Comparison of ENCODE assay signal across 1 cellular context in the genomic region with DNA sequence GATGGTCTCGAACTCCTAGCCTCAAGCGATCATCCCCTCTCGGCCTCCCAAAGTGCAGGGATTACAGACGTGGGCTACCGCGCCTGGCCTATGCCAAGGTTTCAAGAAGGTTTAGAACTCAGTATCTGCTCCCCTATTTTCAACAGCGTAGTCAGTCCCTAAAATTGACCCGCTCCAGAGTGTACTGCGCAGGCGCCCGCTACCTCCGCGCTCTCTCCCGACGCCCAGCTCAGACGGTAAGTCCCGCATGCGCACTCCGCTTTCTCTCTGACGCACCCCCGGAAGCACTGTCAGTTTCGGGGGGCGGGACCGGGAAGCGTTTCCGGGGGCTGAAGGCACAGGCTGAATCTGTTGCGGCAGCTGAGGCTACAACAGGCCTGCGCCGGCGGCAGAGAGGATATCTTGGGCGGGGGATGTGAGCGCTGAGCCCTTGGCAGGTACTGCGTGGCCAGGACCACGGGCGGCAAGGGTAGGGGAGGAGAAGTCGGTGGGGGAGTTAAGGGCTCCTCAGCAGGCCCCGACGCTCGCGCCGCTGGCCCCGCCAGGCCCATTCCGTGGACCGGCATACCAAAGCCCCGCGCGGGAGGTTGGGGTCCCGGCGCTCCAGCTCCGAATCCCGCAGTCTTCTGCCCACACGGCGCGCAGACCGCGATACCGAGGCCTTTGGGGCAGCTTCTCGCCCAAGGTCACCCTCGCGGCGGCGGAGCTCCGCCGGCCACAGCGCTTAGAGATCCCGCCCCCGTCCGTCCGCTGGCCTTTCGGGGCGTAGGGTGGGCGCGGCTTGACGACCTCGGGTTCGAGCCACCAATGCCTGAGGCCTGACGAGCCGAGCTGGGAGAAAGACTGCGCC.
TF ChIP-seq lines count a peak whose summit lies in the region.

A gene with protein sequence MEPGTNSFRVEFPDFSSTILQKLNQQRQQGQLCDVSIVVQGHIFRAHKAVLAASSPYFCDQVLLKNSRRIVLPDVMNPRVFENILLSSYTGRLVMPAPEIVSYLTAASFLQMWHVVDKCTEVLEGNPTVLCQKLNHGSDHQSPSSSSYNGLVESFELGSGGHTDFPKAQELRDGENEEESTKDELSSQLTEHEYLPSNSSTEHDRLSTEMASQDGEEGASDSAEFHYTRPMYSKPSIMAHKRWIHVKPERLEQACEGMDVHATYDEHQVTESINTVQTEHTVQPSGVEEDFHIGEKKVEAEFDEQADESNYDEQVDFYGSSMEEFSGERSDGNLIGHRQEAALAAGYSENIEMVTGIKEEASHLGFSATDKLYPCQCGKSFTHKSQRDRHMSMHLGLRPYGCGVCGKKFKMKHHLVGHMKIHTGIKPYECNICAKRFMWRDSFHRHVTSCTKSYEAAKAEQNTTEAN (plus strand): TSS at position 345 of the 850 bp plus-strand sequence. CDS start 27,470 bp downstream, outside the sequence.

TF ChIP-seq in WTC11, 78 proteins besides CTCF, POLR2A, EP300 and RAD21 (continued from another document):
- TF ChIP-seq E2F5 (CRISPR knock-in tag; IDR thresholded peaks at IDR 0.05), result peak; percentile 65
- TF ChIP-seq, protein P1, sequence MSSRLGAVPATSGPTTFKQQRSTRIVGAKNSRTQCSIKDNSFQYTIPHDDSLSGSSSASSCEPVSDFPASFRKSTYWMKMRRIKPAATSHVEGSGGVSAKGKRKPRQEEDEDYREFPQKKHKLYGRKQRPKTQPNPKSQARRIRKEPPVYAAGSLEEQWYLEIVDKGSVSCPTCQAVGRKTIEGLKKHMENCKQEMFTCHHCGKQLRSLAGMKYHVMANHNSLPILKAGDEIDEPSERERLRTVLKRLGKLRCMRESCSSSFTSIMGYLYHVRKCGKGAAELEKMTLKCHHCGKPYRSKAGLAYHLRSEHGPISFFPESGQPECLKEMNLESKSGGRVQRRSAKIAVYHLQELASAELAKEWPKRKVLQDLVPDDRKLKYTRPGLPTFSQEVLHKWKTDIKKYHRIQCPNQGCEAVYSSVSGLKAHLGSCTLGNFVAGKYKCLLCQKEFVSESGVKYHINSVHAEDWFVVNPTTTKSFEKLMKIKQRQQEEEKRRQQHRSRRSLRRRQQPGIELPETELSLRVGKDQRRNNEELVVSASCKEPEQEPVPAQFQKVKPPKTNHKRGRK (CRISPR knock-in tag; IDR thresholded peaks at IDR 0.05; ENCODE audit: borderline replicate concordance), result no peak
- TF ChIP-seq ESRRA (CRISPR knock-in tag; IDR thresholded peaks at IDR 0.05; ENCODE audit: borderline replicate concordance), result peak; percentile 91; the same call in 1 of the 2 replicates
- TF ChIP-seq, protein P2, sequence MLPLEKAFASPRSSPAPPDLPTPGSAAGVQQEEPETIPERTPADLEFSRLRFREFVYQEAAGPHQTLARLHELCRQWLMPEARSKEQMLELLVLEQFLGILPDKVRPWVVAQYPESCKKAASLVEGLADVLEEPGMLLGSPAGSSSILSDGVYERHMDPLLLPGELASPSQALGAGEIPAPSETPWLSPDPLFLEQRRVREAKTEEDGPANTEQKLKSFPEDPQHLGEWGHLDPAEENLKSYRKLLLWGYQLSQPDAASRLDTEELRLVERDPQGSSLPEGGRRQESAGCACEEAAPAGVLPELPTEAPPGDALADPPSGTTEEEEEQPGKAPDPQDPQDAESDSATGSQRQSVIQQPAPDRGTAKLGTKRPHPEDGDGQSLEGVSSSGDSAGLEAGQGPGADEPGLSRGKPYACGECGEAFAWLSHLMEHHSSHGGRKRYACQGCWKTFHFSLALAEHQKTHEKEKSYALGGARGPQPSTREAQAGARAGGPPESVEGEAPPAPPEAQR (CRISPR knock-in tag; IDR thresholded peaks at IDR 0.05), result no peak
- peak; percentile 71 for TF ChIP-seq ETV6 (CRISPR knock-in tag; IDR thresholded peaks at IDR 0.05)
- TF ChIP-seq, protein P3, sequence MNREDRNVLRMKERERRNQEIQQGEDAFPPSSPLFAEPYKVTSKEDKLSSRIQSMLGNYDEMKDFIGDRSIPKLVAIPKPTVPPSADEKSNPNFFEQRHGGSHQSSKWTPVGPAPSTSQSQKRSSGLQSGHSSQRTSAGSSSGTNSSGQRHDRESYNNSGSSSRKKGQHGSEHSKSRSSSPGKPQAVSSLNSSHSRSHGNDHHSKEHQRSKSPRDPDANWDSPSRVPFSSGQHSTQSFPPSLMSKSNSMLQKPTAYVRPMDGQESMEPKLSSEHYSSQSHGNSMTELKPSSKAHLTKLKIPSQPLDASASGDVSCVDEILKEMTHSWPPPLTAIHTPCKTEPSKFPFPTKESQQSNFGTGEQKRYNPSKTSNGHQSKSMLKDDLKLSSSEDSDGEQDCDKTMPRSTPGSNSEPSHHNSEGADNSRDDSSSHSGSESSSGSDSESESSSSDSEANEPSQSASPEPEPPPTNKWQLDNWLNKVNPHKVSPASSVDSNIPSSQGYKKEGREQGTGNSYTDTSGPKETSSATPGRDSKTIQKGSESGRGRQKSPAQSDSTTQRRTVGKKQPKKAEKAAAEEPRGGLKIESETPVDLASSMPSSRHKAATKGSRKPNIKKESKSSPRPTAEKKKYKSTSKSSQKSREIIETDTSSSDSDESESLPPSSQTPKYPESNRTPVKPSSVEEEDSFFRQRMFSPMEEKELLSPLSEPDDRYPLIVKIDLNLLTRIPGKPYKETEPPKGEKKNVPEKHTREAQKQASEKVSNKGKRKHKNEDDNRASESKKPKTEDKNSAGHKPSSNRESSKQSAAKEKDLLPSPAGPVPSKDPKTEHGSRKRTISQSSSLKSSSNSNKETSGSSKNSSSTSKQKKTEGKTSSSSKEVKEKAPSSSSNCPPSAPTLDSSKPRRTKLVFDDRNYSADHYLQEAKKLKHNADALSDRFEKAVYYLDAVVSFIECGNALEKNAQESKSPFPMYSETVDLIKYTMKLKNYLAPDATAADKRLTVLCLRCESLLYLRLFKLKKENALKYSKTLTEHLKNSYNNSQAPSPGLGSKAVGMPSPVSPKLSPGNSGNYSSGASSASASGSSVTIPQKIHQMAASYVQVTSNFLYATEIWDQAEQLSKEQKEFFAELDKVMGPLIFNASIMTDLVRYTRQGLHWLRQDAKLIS (CRISPR knock-in tag; IDR thresholded peaks at IDR 0.05; ENCODE audit: borderline replicate concordance), result no peak
- TF ChIP-seq, protein P4, sequence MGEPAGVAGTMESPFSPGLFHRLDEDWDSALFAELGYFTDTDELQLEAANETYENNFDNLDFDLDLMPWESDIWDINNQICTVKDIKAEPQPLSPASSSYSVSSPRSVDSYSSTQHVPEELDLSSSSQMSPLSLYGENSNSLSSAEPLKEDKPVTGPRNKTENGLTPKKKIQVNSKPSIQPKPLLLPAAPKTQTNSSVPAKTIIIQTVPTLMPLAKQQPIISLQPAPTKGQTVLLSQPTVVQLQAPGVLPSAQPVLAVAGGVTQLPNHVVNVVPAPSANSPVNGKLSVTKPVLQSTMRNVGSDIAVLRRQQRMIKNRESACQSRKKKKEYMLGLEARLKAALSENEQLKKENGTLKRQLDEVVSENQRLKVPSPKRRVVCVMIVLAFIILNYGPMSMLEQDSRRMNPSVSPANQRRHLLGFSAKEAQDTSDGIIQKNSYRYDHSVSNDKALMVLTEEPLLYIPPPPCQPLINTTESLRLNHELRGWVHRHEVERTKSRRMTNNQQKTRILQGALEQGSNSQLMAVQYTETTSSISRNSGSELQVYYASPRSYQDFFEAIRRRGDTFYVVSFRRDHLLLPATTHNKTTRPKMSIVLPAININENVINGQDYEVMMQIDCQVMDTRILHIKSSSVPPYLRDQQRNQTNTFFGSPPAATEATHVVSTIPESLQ (CRISPR knock-in tag; IDR thresholded peaks at IDR 0.05), result no peak
- no peak for TF ChIP-seq PRRX2 (CRISPR knock-in tag; IDR thresholded peaks at IDR 0.05)
- TF ChIP-seq ARID4B (CRISPR knock-in tag; IDR thresholded peaks at IDR 0.05; ENCODE audit: borderline replicate concordance), result no peak; the same call in 1 of the 2 replicates
- TF ChIP-seq, protein P5, sequence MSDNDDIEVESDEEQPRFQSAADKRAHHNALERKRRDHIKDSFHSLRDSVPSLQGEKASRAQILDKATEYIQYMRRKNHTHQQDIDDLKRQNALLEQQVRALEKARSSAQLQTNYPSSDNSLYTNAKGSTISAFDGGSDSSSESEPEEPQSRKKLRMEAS (CRISPR knock-in tag; IDR thresholded peaks at IDR 0.05), result peak; percentile 71
- TF ChIP-seq ELF4 (CRISPR knock-in tag; IDR thresholded peaks at IDR 0.05; ENCODE audit: low read depth), result no peak
- 0 out of 2 replicates have a peak, but pooled peaks have one; percentile 11 for TF ChIP-seq USF1 (CRISPR knock-in tag; IDR thresholded peaks at IDR 0.05)
- no peak for TF ChIP-seq ZNF138 (CRISPR knock-in tag; conservative IDR thresholded peaks at IDR 0.05)
- peak; percentile 85; the same call in 1 of the 2 replicates for TF ChIP-seq FOXP1 (CRISPR knock-in tag; IDR thresholded peaks at IDR 0.05; ENCODE audit: borderline replicate concordance)
- TF ChIP-seq FOXJ3 (CRISPR knock-in tag; IDR thresholded peaks at IDR 0.05; ENCODE audit: borderline replicate concordance), result no peak
- TF ChIP-seq, protein P6, sequence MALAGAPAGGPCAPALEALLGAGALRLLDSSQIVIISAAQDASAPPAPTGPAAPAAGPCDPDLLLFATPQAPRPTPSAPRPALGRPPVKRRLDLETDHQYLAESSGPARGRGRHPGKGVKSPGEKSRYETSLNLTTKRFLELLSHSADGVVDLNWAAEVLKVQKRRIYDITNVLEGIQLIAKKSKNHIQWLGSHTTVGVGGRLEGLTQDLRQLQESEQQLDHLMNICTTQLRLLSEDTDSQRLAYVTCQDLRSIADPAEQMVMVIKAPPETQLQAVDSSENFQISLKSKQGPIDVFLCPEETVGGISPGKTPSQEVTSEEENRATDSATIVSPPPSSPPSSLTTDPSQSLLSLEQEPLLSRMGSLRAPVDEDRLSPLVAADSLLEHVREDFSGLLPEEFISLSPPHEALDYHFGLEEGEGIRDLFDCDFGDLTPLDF (CRISPR knock-in tag; IDR thresholded peaks at IDR 0.05), result no peak
- peak; percentile 60 for TF ChIP-seq GABPB1 (CRISPR knock-in tag; IDR thresholded peaks at IDR 0.05)
- TF ChIP-seq, protein P7, sequence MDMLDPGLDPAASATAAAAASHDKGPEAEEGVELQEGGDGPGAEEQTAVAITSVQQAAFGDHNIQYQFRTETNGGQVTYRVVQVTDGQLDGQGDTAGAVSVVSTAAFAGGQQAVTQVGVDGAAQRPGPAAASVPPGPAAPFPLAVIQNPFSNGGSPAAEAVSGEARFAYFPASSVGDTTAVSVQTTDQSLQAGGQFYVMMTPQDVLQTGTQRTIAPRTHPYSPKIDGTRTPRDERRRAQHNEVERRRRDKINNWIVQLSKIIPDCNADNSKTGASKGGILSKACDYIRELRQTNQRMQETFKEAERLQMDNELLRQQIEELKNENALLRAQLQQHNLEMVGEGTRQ (CRISPR knock-in tag; IDR thresholded peaks at IDR 0.05), result peak; percentile 18; the same call in 1 of the 2 replicates
- no peak for TF ChIP-seq NFYB (CRISPR knock-in tag; conservative IDR thresholded peaks at IDR 0.05; ENCODE audit: low read depth)
- TF ChIP-seq TEAD4 (CRISPR knock-in tag; IDR thresholded peaks at IDR 0.05), result no peak
- TF ChIP-seq HMGXB4 (CRISPR knock-in tag; IDR thresholded peaks at IDR 0.05), result peak; percentile 76
- no peak for TF ChIP-seq ZNF671 (CRISPR knock-in tag; IDR thresholded peaks at IDR 0.05)
- TF ChIP-seq NR2C2 (CRISPR knock-in tag; IDR thresholded peaks at IDR 0.05), result peak; percentile 84
- no peak for TF ChIP-seq RORB (CRISPR knock-in tag; IDR thresholded peaks at IDR 0.05)
- TF ChIP-seq TCF7 (CRISPR knock-in tag; IDR thresholded peaks at IDR 0.05; ENCODE audit: low read depth), result no peak
- no peak for TF ChIP-seq ZNF121 (CRISPR knock-in tag; IDR thresholded peaks at IDR 0.05)
